Comparison of ENCODE assay signal across 8 cellular contexts in genomic region chr5:54443264-54443663, GRCh38. TPM values are rescaled to one million over a fixed set of nuclear protein-coding genes. Genes with fewer than 3 reads are reported as not detected.
DNase-seq lines count a peak whose midpoint lies in the region; ATAC-seq and TF ChIP-seq lines count a peak whose summit lies in the region.

No MANE protein-coding gene starts in this region.

- no peak overlapping the region for H3K27ac Mint-ChIP-seq in brain
- no peak overlapping the region for H3K27ac Mint-ChIP-seq in activated naive CD8-positive, alpha-beta T cell treated with anti-CD3 and anti-CD28 coated beads for 36 hours

- H3F3A ChIP-seq in neural cell (ENCODE audit: insufficient read depth, low read length, poor library complexity, severe bottlenecking), result no peaks in the 10 kb centered on the region

- H3K4me2 ChIP-seq in neural cell (ENCODE audit: low read length), result no peak overlapping the region

- H3K9me2 ChIP-seq in neural cell (ENCODE audit: insufficient read depth, low read length), result no peaks in the 10 kb centered on the region

- DNase-seq in stimulated activated naive CD4-positive, alpha-beta T cell (lab: John Stamatoyannopoulos, UW), result no peak
- no peak for DNase-seq in activated naive CD8-positive, alpha-beta T cell treated with anti-CD3 and anti-CD28 coated beads for 36 hours

- TF ChIP-seq RAD21 in Ishikawa (IDR thresholded peaks at IDR 0.05; ENCODE audit: low read depth), result peak; percentile 36
- peak; percentile 15 for TF ChIP-seq RAD21 in neural cell (conservative IDR thresholded peaks at IDR 0.05)

- H4K20me1 ChIP-seq in neural cell (ENCODE audit: insufficient read depth), result no peaks in the 10 kb centered on the region

- no peak overlapping the region for H3K4me3 ChIP-seq in neural cell (ENCODE audit: low read length)

- H3K4me3 Mint-ChIP-seq in brain, result no peak overlapping the region
- H3K4me3 Mint-ChIP-seq in activated naive CD8-positive, alpha-beta T cell treated with anti-CD3 and anti-CD28 coated beads for 36 hours, result no peak overlapping the region

- no peak overlapping the region for H3K27ac ChIP-seq in neural cell (ENCODE audit: low read length)

- no peak overlapping the region for H3K9ac ChIP-seq in neural cell (ENCODE audit: low read length)

- no peaks in the 10 kb centered on the region for H3K36me3 ChIP-seq in neural cell (ENCODE audit: insufficient read depth, low read length)

- TF ChIP-seq CTCF in GM12872 (IDR thresholded peaks at IDR 0.05; ENCODE audit: insufficient read depth, low read depth, low read length), result peak; percentile 42; the same call in 2 of the 3 replicates
- TF ChIP-seq CTCF in brain (conservative IDR thresholded peaks at IDR 0.05), result peak; percentile 57 to 66
- peak; percentile 44 for TF ChIP-seq CTCF in neural cell (IDR thresholded peaks at IDR 0.05; ENCODE audit: poor library complexity, severe bottlenecking)

- H3K27me3 Mint-ChIP-seq in brain, result peaks cover 6% of the 10 kb centered on the region
- no peaks in the 10 kb centered on the region for H3K27me3 Mint-ChIP-seq in activated naive CD8-positive, alpha-beta T cell treated with anti-CD3 and anti-CD28 coated beads for 36 hours

- no peak overlapping the region for H2AFZ ChIP-seq in neural cell (ENCODE audit: low read depth, low read length)

- no peaks in the 10 kb centered on the region for H3K27me3 ChIP-seq in neural cell (ENCODE audit: insufficient read depth, low read depth, low read length)

- H3K4me1 Mint-ChIP-seq in brain, result no peaks in the 10 kb centered on the region
- peaks cover 17% of the 10 kb centered on the region for H3K4me1 Mint-ChIP-seq in activated naive CD8-positive, alpha-beta T cell treated with anti-CD3 and anti-CD28 coated beads for 36 hours

- no peak for ATAC-seq in HG02840 (IDR thresholded peaks at IDR 0.05; ENCODE audit: low FRiP score, unreplicated experiment)
- ATAC-seq in GM19324 (IDR thresholded peaks at IDR 0.05; ENCODE audit: low FRiP score, unreplicated experiment), result no peak

- H3K36me3 Mint-ChIP-seq in brain, result no peaks in the 10 kb centered on the region
- H3K36me3 Mint-ChIP-seq in activated naive CD8-positive, alpha-beta T cell treated with anti-CD3 and anti-CD28 coated beads for 36 hours, result no peaks in the 10 kb centered on the region

- no peaks in the 10 kb centered on the region for H3K9me3 ChIP-seq in neural cell (ENCODE audit: low read length)

- TF ChIP-seq EP300 in Ishikawa (IDR thresholded peaks at IDR 0.05; ENCODE audit: borderline replicate concordance) (no peak), neural cell (conservative IDR thresholded peaks at IDR 0.05; ENCODE audit: poor library complexity, severe bottlenecking) (no peak)

- no peaks in the 10 kb centered on the region for H3K79me2 ChIP-seq in neural cell (replicated peaks; ENCODE audit: insufficient read depth, low read length)

- H3K9me3 Mint-ChIP-seq in brain, result peaks cover 0 to 2% (median 0%) of the 10 kb centered on the region in 5 experiments
- no peaks in the 10 kb centered on the region for H3K9me3 Mint-ChIP-seq in activated naive CD8-positive, alpha-beta T cell treated with anti-CD3 and anti-CD28 coated beads for 36 hours

TF ChIP-seq in Ishikawa, 13 proteins besides CTCF, POLR2A, EP300 and RAD21:
- TF ChIP-seq FOXM1 (IDR thresholded peaks at IDR 0.05; ENCODE audit: borderline replicate concordance, low read depth), result no peak
- TF ChIP-seq USF1 (IDR thresholded peaks at IDR 0.05), result no peak

TF ChIP-seq in neural cell, 6 proteins besides CTCF, POLR2A, EP300 and RAD21:
- TF ChIP-seq SMC3 (conservative IDR thresholded peaks at IDR 0.05; ENCODE audit: poor library complexity) (peak; percentile 47), REST (IDR thresholded peaks at IDR 0.05; ENCODE audit: borderline replicate concordance) (no peak)
TF ChIP-seq in neural cell: peak in this region for 1.

RNA-seq across cellular contexts. Expression of gene HSPB3, which starts 12.2 kb away (rescaled TPM):
- polyA plus RNA-seq in brain (ENCODE audit: insufficient read depth, low read depth, low replicate concordance), result 1.1 TPM
- not detected in 2 replicates for polyA plus RNA-seq in neural cell
- not detected in 2 replicates for polyA minus RNA-seq in neural cell
- total RNA-seq in activated naive CD8-positive, alpha-beta T cell treated with anti-CD3 and anti-CD28 coated beads for 36 hours, result not detected
